ENCODE assay signal across 10 cellular contexts in the genomic region with DNA sequence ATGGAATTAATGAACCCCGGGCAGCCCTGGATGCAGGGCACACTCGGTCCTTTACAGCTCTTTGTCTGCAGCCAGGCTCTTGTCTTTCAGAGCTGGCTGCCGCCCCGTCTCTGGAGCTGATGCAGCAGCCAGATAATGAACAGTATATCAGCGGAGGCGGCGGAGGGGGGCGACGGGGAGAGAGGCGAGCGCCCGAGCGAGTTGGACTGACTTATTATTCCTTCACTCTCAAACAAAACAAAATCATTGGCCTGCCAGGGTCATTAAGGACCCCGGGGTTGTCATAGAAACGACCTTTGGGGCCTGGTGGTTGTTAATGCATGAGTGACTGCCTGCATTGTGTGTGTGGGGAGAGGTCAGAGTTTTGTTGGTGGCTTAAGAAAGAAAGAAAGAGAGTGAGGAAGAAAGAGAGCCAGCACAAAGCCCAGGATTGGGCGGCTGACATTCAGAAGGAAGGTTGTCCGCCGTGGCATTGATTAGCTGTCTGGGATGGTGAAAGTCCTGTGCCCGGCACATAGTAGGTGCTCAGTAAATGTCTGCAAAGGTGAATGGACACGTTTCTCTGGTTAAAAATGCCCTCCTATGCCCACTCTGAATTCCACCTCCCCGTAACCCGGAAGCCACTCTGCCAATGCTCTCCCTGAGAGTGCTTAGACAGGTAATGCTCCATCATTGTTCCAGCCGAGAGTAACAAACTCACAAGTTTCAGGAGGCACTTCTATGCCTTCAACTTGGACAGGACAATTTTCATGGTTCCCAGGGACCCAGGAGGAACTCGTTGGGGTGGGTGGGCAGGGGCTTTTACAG.
DNase-seq lines count a peak whose midpoint lies in the region; ATAC-seq and TF ChIP-seq lines count a peak whose summit lies in the region.
"Had no signal": no experiment of that assay in that cellular context is flagged by ENCODE, and none has a peak within 500 bp of the region (broad histone marks: within the 10 kb centered on the region; RNA-seq: fewer than 3 reads in every experiment).

No MANE protein-coding gene starts in this region.

- no peaks in the 10 kb centered on the region for H3K36me3 Mint-ChIP-seq in progenitor cell of endocrine pancreas (ENCODE audit: insufficient read depth)
- H3K36me3 Mint-ChIP-seq: activated naive CD4-positive, alpha-beta T cell treated with anti-CD3 and anti-CD28 coated beads, Interleukin-2, amount 50 U/mL, for 24 hours had no signal

- no peak overlapping the region for H3K27ac Mint-ChIP-seq in progenitor cell of endocrine pancreas
- H3K27ac Mint-ChIP-seq: activated naive CD4-positive, alpha-beta T cell treated with anti-CD3 and anti-CD28 coated beads, Interleukin-2, amount 50 U/mL, for 24 hours had no signal

- H3K9me3 ChIP-seq in HUES48 (ENCODE audit: control insufficient read depth, insufficient read depth, low read length) (no peaks in the 10 kb centered on the region), adipocyte (ENCODE audit: control insufficient read depth, low read length) (no peaks in the 10 kb centered on the region)

- TF ChIP-seq CTCF in progenitor cell of endocrine pancreas (IDR thresholded peaks at IDR 0.05; ENCODE audit: unreplicated experiment) = no peak

- H3K27me3 ChIP-seq in HUES48 (ENCODE audit: control insufficient read depth, insufficient read depth, low read length) (no peaks in the 10 kb centered on the region), adipocyte (replicated peaks; ENCODE audit: control insufficient read depth, insufficient read depth, low read length) (no peaks in the 10 kb centered on the region)

- H3K27ac ChIP-seq in HUES48 (ENCODE audit: low read depth, low read length) = peak overlapping the region; percentile 61

- DNase-seq in adipocyte (ENCODE audit: low read depth) = no peak
- DNase-seq in inferior parietal cortex (ENCODE audit: extremely low spot score) = peak; percentile 43
- peak; percentile 67 for DNase-seq in progenitor cell of endocrine pancreas (ENCODE audit: low spot score, unreplicated experiment)
- no peak for DNase-seq in NCI-H82 treated with DMSO at 0.1 percent for 48 hours (lab: John Stamatoyannopoulos, UW; ENCODE audit: unreplicated experiment)
- no peak for DNase-seq in GM19238 (ENCODE audit: insufficient read length, low spot score)
- no peak for DNase-seq in kidney glomerular epithelial cell (lab: John Stamatoyannopoulos, UW)
- DNase-seq: NCI-H1105 treated with DMSO at 0.1 percent for 48 hours had no signal

- H3K4me3 Mint-ChIP-seq in progenitor cell of endocrine pancreas (ENCODE audit: low read depth) = no peak overlapping the region
- H3K4me3 Mint-ChIP-seq: activated naive CD4-positive, alpha-beta T cell treated with anti-CD3 and anti-CD28 coated beads, Interleukin-2, amount 50 U/mL, for 24 hours had no signal

- no peaks in the 10 kb centered on the region for H3K9me3 Mint-ChIP-seq in progenitor cell of endocrine pancreas (ENCODE audit: low read depth)
- H3K9me3 Mint-ChIP-seq: activated naive CD4-positive, alpha-beta T cell treated with anti-CD3 and anti-CD28 coated beads, Interleukin-2, amount 50 U/mL, for 24 hours had no signal

- peaks cover 22% of the 10 kb centered on the region for H3K4me1 Mint-ChIP-seq in progenitor cell of endocrine pancreas (ENCODE audit: low read depth)
- H3K4me1 Mint-ChIP-seq: activated naive CD4-positive, alpha-beta T cell treated with anti-CD3 and anti-CD28 coated beads, Interleukin-2, amount 50 U/mL, for 24 hours had no signal

- H3K9ac ChIP-seq in HUES48 (ENCODE audit: low read depth, low read length) = no peak overlapping the region
- peak overlapping the region; percentile 68 for H3K9ac ChIP-seq in adipocyte (ENCODE audit: low read length)

- no peaks in the 10 kb centered on the region for H3K36me3 ChIP-seq in HUES48 (ENCODE audit: control insufficient read depth, insufficient read depth, low read length)
- no peaks in the 10 kb centered on the region for H3K36me3 ChIP-seq in adipocyte (ENCODE audit: control insufficient read depth, insufficient read depth, low read length, severe bottlenecking)

- H3K27me3 Mint-ChIP-seq in progenitor cell of endocrine pancreas = no peaks in the 10 kb centered on the region

- no peak for ATAC-seq in GM18858 (IDR thresholded peaks at IDR 0.05; ENCODE audit: unreplicated experiment)

- H3K4me3 ChIP-seq in HUES48 (ENCODE audit: low read depth, low read length) (no peak overlapping the region), adipocyte (ENCODE audit: low read length) (peak overlapping the region; percentile 4)

- H3K4me1 ChIP-seq in HUES48 (ENCODE audit: control insufficient read depth, insufficient read depth, low read length) = no peaks in the 10 kb centered on the region
- H3K4me1 ChIP-seq in adipocyte (ENCODE audit: control insufficient read depth, insufficient read depth, low read length) = peaks cover 37% of the 10 kb centered on the region

Comparison
In these comparisons a context has a peak if more than half of its experiments do, and no peak if none do; other contexts are left out.
1. DNase-seq: peak in inferior parietal cortex (single experiment) and progenitor cell of endocrine pancreas (single experiment); none in adipocyte (single experiment), NCI-H82 treated with DMSO at 0.1 percent for 48 hours (single experiment), GM19238 (single experiment) and kidney glomerular epithelial cell (single experiment).